In the genomic region with DNA sequence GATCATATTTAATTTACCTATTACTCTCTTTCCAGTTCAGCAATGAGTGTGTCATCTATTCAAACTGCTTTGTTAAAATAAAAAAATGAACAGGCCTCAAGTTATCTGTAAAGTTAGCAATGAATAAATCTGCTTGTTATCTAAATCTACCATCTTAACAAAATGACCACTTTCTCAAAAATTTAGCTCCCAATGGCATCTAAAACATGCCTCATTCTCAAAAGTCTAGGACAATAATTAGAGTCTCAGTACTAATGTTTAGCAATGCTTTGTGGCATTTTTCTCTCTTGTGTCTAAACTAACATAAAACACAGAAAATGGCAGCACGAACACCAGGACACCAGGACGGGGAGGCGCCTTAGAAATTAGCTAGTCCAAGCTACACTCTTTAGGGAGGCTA, we compare ENCODE assay signal across 24 cellular contexts. TPM values are rescaled to one million over a fixed set of nuclear protein-coding genes. Genes with fewer than 3 reads are reported as not detected.
"Had no signal": no experiment of that assay in that cellular context is flagged by ENCODE, and none has a peak within 500 bp of the region (broad histone marks: within the 10 kb centered on the region; RNA-seq: fewer than 3 reads in every experiment).

No MANE protein-coding gene starts in this region.

- H3K4me1 ChIP-seq: prostate gland, upper lobe of right lung had no signal

- DNase-seq: hippocampal formation; kidney glomerular epithelial cell; left cardiac atrium; left lung; lower lobe of right lung; mammary epithelial cell; mesenchymal stem cell; naive thymus-derived CD8-positive, alpha-beta T cell; nephron progenitor cell; pancreas; retina; right cardiac atrium; stimulated activated CD4-positive, alpha-beta T cell treated with anti-CD3 and anti-CD28 coated beads, Interleukin-4, amount 100 ng/mL, for 24 hours; stimulated activated naive CD4-positive, alpha-beta T cell; tibial artery; upper lobe of right lung had no signal

- H3K27me3 ChIP-seq: pancreas, suprapubic skin, tibial artery had no signal

- H3K9me3 ChIP-seq: left lung, lower lobe of right lung, pancreas, prostate gland, spleen, suprapubic skin, thoracic aorta, tibial artery, upper lobe of right lung had no signal

- H3K4me3 ChIP-seq: left lung, lower lobe of right lung, pancreas, prostate gland, skin epidermis, spleen, suprapubic skin, thoracic aorta, tibial artery, upper lobe of right lung had no signal

- ATAC-seq: left cardiac atrium; left lung; lower lobe of right lung; naive thymus-derived CD8-positive, alpha-beta T cell; pancreas; right cardiac atrium; sciatic nerve; stimulated activated effector memory CD8-positive, alpha-beta T cell treated with anti-CD3 and anti-CD28 coated beads, Interleukin-12 subunit alpha, Interleukin-12 subunit beta, amount 100 ng/mL, for 72 hours; upper lobe of right lung had no signal

- H3K36me3 Mint-ChIP-seq: stimulated activated effector memory CD8-positive, alpha-beta T cell treated with anti-CD3 and anti-CD28 coated beads, Interleukin-12 subunit alpha, Interleukin-12 subunit beta, amount 100 ng/mL, for 72 hours had no signal

- H3K27ac ChIP-seq: left lung, lower lobe of right lung, pancreas, prostate gland, skin epidermis, spleen, suprapubic skin, thoracic aorta, tibial artery, upper lobe of right lung had no signal

- H3K27ac Mint-ChIP-seq: naive thymus-derived CD8-positive, alpha-beta T cell; nephron progenitor cell; stimulated activated effector memory CD8-positive, alpha-beta T cell treated with anti-CD3 and anti-CD28 coated beads, Interleukin-12 subunit alpha, Interleukin-12 subunit beta, amount 100 ng/mL, for 72 hours; stimulated activated naive CD8-positive, alpha-beta T cell treated with anti-CD3 and anti-CD28 coated beads, Interleukin-15, Interleukin-2, amounts not matched to agents 100 ng/mL and 50 ng/mL, for 24 hours had no signal

- H3K36me3 ChIP-seq: left lung, lower lobe of right lung, pancreas, prostate gland, spleen, suprapubic skin, thoracic aorta, tibial artery, upper lobe of right lung had no signal

- H3K4me3 Mint-ChIP-seq: naive thymus-derived CD8-positive, alpha-beta T cell; nephron progenitor cell; stimulated activated effector memory CD8-positive, alpha-beta T cell treated with anti-CD3 and anti-CD28 coated beads, Interleukin-12 subunit alpha, Interleukin-12 subunit beta, amount 100 ng/mL, for 72 hours; stimulated activated naive CD8-positive, alpha-beta T cell treated with anti-CD3 and anti-CD28 coated beads, Interleukin-15, Interleukin-2, amounts not matched to agents 100 ng/mL and 50 ng/mL, for 24 hours had no signal

- H3K9me3 Mint-ChIP-seq: naive thymus-derived CD8-positive, alpha-beta T cell; stimulated activated effector memory CD8-positive, alpha-beta T cell treated with anti-CD3 and anti-CD28 coated beads, Interleukin-12 subunit alpha, Interleukin-12 subunit beta, amount 100 ng/mL, for 72 hours; stimulated activated naive CD8-positive, alpha-beta T cell treated with anti-CD3 and anti-CD28 coated beads, Interleukin-15, Interleukin-2, amounts not matched to agents 100 ng/mL and 50 ng/mL, for 24 hours had no signal

RNA-seq across cellular contexts. Expression of a gene that starts 3.6 kb away (rescaled TPM):
- total RNA-seq: naive thymus-derived CD8-positive, alpha-beta T cell had no signal
- polyA plus RNA-seq: naive thymus-derived CD8-positive, alpha-beta T cell had no signal
